In the genomic region with DNA sequence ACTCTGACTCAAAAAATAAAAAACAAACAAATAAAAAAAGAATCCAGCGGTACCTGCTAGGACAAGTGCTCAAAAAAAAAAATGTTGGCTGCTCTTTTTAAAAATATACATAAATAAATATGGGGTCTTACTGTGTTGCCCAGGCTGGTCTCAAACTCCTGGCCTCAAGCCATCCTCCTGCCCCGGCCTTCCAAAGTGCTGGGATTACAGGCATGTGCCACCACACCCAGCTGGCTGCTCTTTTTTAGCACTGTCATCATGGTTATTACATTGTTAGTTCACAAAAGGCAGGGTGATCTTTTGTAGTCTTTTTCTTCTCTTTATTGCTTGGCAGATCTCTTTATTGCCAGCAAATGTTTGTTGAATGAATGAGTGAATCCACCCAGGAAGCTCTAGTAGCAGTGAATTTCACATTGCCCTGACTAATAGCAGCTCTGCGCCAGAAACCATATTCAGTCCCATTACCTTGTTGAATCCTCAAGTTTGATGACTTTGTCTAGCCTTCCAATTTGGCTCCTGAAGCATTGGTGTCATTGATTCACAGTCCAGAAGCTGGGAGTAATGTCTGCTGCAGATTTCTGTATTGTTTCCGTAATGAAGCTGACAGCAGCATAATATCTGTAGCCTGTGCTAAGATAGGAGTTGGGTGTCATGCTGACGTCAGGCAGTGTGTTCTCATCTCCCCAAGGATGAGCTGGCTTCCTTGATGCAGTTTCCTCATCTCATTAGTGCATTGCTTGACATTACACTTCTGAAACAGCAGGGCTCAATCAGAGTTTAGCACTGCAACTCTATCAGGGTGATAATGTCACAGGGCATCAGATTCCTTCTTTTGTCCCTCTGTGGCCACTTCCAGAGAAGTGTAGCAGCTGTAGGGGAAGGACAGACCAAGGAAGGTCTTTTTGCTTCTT, we compare ENCODE assay signal across 1 cellular context.
TF ChIP-seq lines count a peak whose summit lies in the region.

No MANE protein-coding gene starts in this region.

TF ChIP-seq in SK-N-SH, 30 proteins besides CTCF, POLR2A, EP300 and RAD21 (continued from another document):
- TF ChIP-seq, protein P1, sequence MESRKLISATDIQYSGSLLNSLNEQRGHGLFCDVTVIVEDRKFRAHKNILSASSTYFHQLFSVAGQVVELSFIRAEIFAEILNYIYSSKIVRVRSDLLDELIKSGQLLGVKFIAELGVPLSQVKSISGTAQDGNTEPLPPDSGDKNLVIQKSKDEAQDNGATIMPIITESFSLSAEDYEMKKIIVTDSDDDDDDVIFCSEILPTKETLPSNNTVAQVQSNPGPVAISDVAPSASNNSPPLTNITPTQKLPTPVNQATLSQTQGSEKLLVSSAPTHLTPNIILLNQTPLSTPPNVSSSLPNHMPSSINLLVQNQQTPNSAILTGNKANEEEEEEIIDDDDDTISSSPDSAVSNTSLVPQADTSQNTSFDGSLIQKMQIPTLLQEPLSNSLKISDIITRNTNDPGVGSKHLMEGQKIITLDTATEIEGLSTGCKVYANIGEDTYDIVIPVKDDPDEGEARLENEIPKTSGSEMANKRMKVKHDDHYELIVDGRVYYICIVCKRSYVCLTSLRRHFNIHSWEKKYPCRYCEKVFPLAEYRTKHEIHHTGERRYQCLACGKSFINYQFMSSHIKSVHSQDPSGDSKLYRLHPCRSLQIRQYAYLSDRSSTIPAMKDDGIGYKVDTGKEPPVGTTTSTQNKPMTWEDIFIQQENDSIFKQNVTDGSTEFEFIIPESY (IDR thresholded peaks at IDR 0.05; ENCODE audit: borderline replicate concordance, low read depth) = no peak
